Comparison of ENCODE assay signal across 29 cellular contexts in the genomic region with DNA sequence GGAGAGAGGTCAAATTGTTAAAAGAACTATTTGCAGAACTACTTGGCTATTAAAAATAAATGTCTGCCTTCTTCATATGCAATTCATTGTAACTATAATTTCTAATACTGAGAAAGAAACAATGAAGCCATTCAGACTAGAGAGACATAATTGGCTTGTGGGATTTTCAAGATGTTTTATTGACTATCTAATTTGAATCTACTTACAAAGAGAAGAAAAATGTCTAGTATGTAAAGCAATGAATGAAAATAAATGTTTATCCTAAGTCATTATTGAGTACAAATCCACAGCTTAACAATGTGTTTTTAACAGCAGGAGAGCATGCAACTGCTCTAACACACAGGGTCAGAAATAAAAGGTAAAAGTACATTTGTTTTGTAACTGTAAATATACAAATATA.
"Had no signal": no experiment of that assay in that cellular context is flagged by ENCODE, and none has a peak within 500 bp of the region (broad histone marks: within the 10 kb centered on the region; RNA-seq: fewer than 3 reads in every experiment).

No MANE protein-coding gene starts in this region.

- H3K27ac Mint-ChIP-seq: activated CD4-positive, alpha-beta memory T cell treated with anti-CD3 and anti-CD28 coated beads for 36 hours; activated CD4-positive, alpha-beta T cell treated with anti-CD3 and anti-CD28 coated beads for 36 hours; activated CD4-positive, alpha-beta T cell treated with anti-CD3 and anti-CD28 coated beads, Interleukin-2, amount 10 ng/mL, durations not matched to agents 24 days and 14 days; activated CD8-positive, alpha-beta memory T cell treated with anti-CD3 and anti-CD28 coated beads, Interleukin-2, amount 10 ng/mL, durations not matched to agents 7 days and 5 days; activated CD8-positive, alpha-beta T cell treated with anti-CD3 and anti-CD28 coated beads, Interleukin-2, amount 10 ng/mL, durations not matched to agents 7 days and 5 days; activated naive CD4-positive, alpha-beta T cell treated with anti-CD3 and anti-CD28 coated beads for 36 hours; activated naive CD4-positive, alpha-beta T cell treated with anti-CD3 and anti-CD28 coated beads, Interleukin-2, amount 50 U/mL, for 24 hours; activated naive CD8-positive, alpha-beta T cell treated with anti-CD3 and anti-CD28 coated beads for 36 hours; activated naive CD8-positive, alpha-beta T cell treated with anti-CD3 and anti-CD28 coated beads, Interleukin-2, amount 50 U/mL, for 24 hours; activated T-helper 1 cell treated with anti-CD3 and anti-CD28 coated beads, Interleukin-12 subunit alpha, Interleukin-12 subunit beta, Interleukin-2, Interleukin-4 antibody, amounts not matched to agents 30 ng/mL and 10 ng/mL and 1 ng/mL, durations not matched to agents 14 hours and 24 hours and 36 hours; activated T-helper 2 cell treated with anti-CD3 and anti-CD28 coated beads, Interferon-gamma antibody, Interleukin-2, Interleukin-4, amounts not matched to agents 10 μg/mL and 5 μg/mL and 100 μg/mL, durations not matched to agents 14 hours and 24 hours and 36 hours; effector memory CD8-positive, alpha-beta T cell had no signal

- H3K4me3 Mint-ChIP-seq: activated CD4-positive, alpha-beta memory T cell treated with anti-CD3 and anti-CD28 coated beads for 36 hours; activated CD4-positive, alpha-beta T cell treated with anti-CD3 and anti-CD28 coated beads for 36 hours; activated CD4-positive, alpha-beta T cell treated with anti-CD3 and anti-CD28 coated beads, Interleukin-2, amount 10 ng/mL, durations not matched to agents 24 days and 14 days; activated CD8-positive, alpha-beta memory T cell treated with anti-CD3 and anti-CD28 coated beads, Interleukin-2, amount 10 ng/mL, durations not matched to agents 7 days and 5 days; activated CD8-positive, alpha-beta T cell treated with anti-CD3 and anti-CD28 coated beads, Interleukin-2, amount 10 ng/mL, durations not matched to agents 7 days and 5 days; activated naive CD4-positive, alpha-beta T cell treated with anti-CD3 and anti-CD28 coated beads for 36 hours; activated naive CD4-positive, alpha-beta T cell treated with anti-CD3 and anti-CD28 coated beads, Interleukin-2, amount 50 U/mL, for 24 hours; activated naive CD8-positive, alpha-beta T cell treated with anti-CD3 and anti-CD28 coated beads for 36 hours; activated naive CD8-positive, alpha-beta T cell treated with anti-CD3 and anti-CD28 coated beads, Interleukin-2, amount 50 U/mL, for 24 hours; activated T-helper 1 cell treated with anti-CD3 and anti-CD28 coated beads, Interleukin-12 subunit alpha, Interleukin-12 subunit beta, Interleukin-2, Interleukin-4 antibody, amounts not matched to agents 30 ng/mL and 10 ng/mL and 1 ng/mL, durations not matched to agents 14 hours and 24 hours and 36 hours; effector memory CD8-positive, alpha-beta T cell had no signal

- H3K27me3 Mint-ChIP-seq: activated CD4-positive, alpha-beta memory T cell treated with anti-CD3 and anti-CD28 coated beads for 36 hours; activated CD4-positive, alpha-beta T cell treated with anti-CD3 and anti-CD28 coated beads for 36 hours; activated CD4-positive, alpha-beta T cell treated with anti-CD3 and anti-CD28 coated beads, Interleukin-2, amount 10 ng/mL, durations not matched to agents 24 days and 14 days; activated CD8-positive, alpha-beta memory T cell treated with anti-CD3 and anti-CD28 coated beads, Interleukin-2, amount 10 ng/mL, durations not matched to agents 7 days and 5 days; activated naive CD4-positive, alpha-beta T cell treated with anti-CD3 and anti-CD28 coated beads, Interleukin-2, amount 50 U/mL, for 24 hours; activated naive CD8-positive, alpha-beta T cell treated with anti-CD3 and anti-CD28 coated beads for 36 hours; activated naive CD8-positive, alpha-beta T cell treated with anti-CD3 and anti-CD28 coated beads, Interleukin-2, amount 50 U/mL, for 24 hours; effector memory CD8-positive, alpha-beta T cell had no signal

- H3K4me3 ChIP-seq: adrenal gland, body of pancreas, esophagus squamous epithelium had no signal

- H3K9me3 Mint-ChIP-seq: activated CD4-positive, alpha-beta memory T cell treated with anti-CD3 and anti-CD28 coated beads for 36 hours; activated CD4-positive, alpha-beta T cell treated with anti-CD3 and anti-CD28 coated beads, Interleukin-2, amount 10 ng/mL, durations not matched to agents 24 days and 14 days; activated naive CD4-positive, alpha-beta T cell treated with anti-CD3 and anti-CD28 coated beads for 36 hours; activated naive CD4-positive, alpha-beta T cell treated with anti-CD3 and anti-CD28 coated beads, Interleukin-2, amount 50 U/mL, for 24 hours; activated naive CD8-positive, alpha-beta T cell treated with anti-CD3 and anti-CD28 coated beads for 36 hours; activated naive CD8-positive, alpha-beta T cell treated with anti-CD3 and anti-CD28 coated beads, Interleukin-2, amount 50 U/mL, for 24 hours; activated T-helper 1 cell treated with anti-CD3 and anti-CD28 coated beads, Interleukin-12 subunit alpha, Interleukin-12 subunit beta, Interleukin-2, Interleukin-4 antibody, amounts not matched to agents 30 ng/mL and 10 ng/mL and 1 ng/mL, durations not matched to agents 14 hours and 24 hours and 36 hours; activated T-helper 2 cell treated with anti-CD3 and anti-CD28 coated beads, Interferon-gamma antibody, Interleukin-2, Interleukin-4, amounts not matched to agents 10 μg/mL and 5 μg/mL and 100 μg/mL, durations not matched to agents 14 hours and 24 hours and 36 hours; effector memory CD8-positive, alpha-beta T cell had no signal

- DNase-seq: activated CD4-positive, alpha-beta memory T cell treated with anti-CD3 and anti-CD28 coated beads for 36 hours; activated CD4-positive, alpha-beta T cell treated with anti-CD3 and anti-CD28 coated beads for 36 hours; activated CD4-positive, alpha-beta T cell treated with anti-CD3 and anti-CD28 coated beads, Interleukin-2, amount 10 ng/mL, durations not matched to agents 24 days and 14 days; activated CD4-positive, CD25-positive, alpha-beta regulatory T cell; activated CD4-positive, CD25-positive, alpha-beta regulatory T cell treated with anti-CD3 and anti-CD28 coated beads, Interleukin-2, amount 50 U/mL, for 72 hours; activated CD8-positive, alpha-beta memory T cell treated with anti-CD3 and anti-CD28 coated beads, Interleukin-2, amount 10 ng/mL, durations not matched to agents 7 days and 5 days; activated CD8-positive, alpha-beta memory T cell treated with anti-CD3 and anti-CD28 coated beads, Interleukin-2, amount 50 U/mL, for 4 hours; activated CD8-positive, alpha-beta T cell treated with anti-CD3 and anti-CD28 coated beads, Interleukin-2, amount 10 ng/mL, durations not matched to agents 7 days and 5 days; activated effector memory CD4-positive, alpha-beta T cell treated with anti-CD3 and anti-CD28 coated beads, Interleukin-2, amount 50 U/mL, for 16 hours; activated naive CD4-positive, alpha-beta T cell treated with anti-CD3 and anti-CD28 coated beads for 36 hours; activated naive CD8-positive, alpha-beta T cell treated with anti-CD3 and anti-CD28 coated beads for 36 hours; activated naive CD8-positive, alpha-beta T cell treated with anti-CD3 and anti-CD28 coated beads, Interleukin-2, amount 50 U/mL, for 24 hours; activated T-cell treated with anti-CD3 and anti-CD28 coated beads, Interleukin-2, amount 50 U/mL, for 1 hour; activated T-cell treated with anti-CD3 and anti-CD28 coated beads, Interleukin-2, amount 50 U/mL, for 48 hours; adrenal gland; amygdala; aorta; body of pancreas; caudate nucleus; cortex of kidney; dermis blood vessel endothelial cell; effector CD4-positive, alpha-beta T cell; effector memory CD8-positive, alpha-beta T cell; esophagus squamous epithelium; head of caudate nucleus; hippocampal formation had no signal

- H3K27me3 ChIP-seq: adrenal gland, body of pancreas, esophagus squamous epithelium had no signal

- ATAC-seq: activated CD4-positive, alpha-beta T cell treated with anti-CD3 and anti-CD28 coated beads for 36 hours; activated CD8-positive, alpha-beta memory T cell treated with anti-CD3 and anti-CD28 coated beads, Interleukin-2, amount 10 ng/mL, durations not matched to agents 7 days and 5 days; activated CD8-positive, alpha-beta T cell treated with anti-CD3 and anti-CD28 coated beads, Interleukin-2, amount 10 ng/mL, durations not matched to agents 7 days and 5 days; activated naive CD8-positive, alpha-beta T cell treated with anti-CD3 and anti-CD28 coated beads, Interleukin-2, amount 50 U/mL, for 24 hours; body of pancreas; effector memory CD8-positive, alpha-beta T cell had no signal

- H3K4me1 Mint-ChIP-seq: activated CD4-positive, alpha-beta T cell treated with anti-CD3 and anti-CD28 coated beads for 36 hours; activated CD4-positive, alpha-beta T cell treated with anti-CD3 and anti-CD28 coated beads, Interleukin-2, amount 10 ng/mL, durations not matched to agents 24 days and 14 days; activated CD8-positive, alpha-beta memory T cell treated with anti-CD3 and anti-CD28 coated beads, Interleukin-2, amount 10 ng/mL, durations not matched to agents 7 days and 5 days; activated naive CD4-positive, alpha-beta T cell treated with anti-CD3 and anti-CD28 coated beads, Interleukin-2, amount 50 U/mL, for 24 hours; activated naive CD8-positive, alpha-beta T cell treated with anti-CD3 and anti-CD28 coated beads for 36 hours; activated naive CD8-positive, alpha-beta T cell treated with anti-CD3 and anti-CD28 coated beads, Interleukin-2, amount 50 U/mL, for 24 hours had no signal
